Comparison of ENCODE assay signal across 9 cellular contexts in the genomic region with DNA sequence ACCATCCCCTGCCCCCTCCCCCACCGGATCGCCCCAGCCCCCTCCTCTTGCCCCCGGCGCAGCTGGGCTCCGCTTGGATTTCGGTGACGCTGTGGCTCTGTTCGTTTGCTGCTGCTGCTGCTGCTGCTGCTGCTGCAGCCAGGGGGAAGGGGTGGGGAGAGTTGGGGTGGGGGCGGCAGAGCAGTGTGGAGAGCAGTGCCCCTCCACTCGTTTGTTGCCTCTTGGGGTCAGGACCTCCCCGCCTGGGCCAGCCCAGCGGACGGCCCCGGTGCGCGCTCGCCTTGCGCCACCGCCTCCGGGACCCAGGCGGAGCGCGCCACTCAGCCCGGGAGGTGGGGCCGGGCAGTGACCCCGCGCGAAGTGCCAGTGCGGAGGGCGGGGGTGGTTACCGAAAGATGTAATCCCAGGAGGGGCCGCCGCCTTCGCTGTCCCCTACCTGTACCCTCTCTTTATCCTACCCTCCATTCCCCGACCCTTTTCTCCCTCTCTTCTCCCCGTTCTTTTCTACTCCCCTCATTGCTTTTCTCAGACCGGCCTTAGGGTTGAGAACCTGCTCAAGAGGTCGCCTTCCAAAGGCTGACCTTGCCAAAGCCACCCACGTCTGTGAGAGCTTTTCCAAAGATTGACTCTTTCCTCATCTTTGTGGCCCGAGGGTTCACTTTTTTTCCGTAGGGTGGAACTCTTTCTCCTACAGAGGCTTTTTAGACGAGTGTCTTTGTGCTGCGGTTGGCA.
DNase-seq lines count a peak whose midpoint lies in the region; ATAC-seq and TF ChIP-seq lines count a peak whose summit lies in the region.
"Had no signal": no experiment of that assay in that cellular context is flagged by ENCODE, and none has a peak within 500 bp of the region (broad histone marks: within the 10 kb centered on the region; RNA-seq: fewer than 3 reads in every experiment).

No MANE protein-coding gene starts in this region.

- whole genome bisulfite sequencing in body of pancreas, 2 donors: 8 to 10% methylated on average over 19 to 39 of the region's 43 CpGs
- 5 to 10% methylated on average over 27 to 43 of the region's 43 CpGs for WGBS in lung, 2 donors

- intact Hi-C loops in body of pancreas (cut with DNase I): no loop called here

- peak overlapping the region in 1 of 2 donors; percentile 5 for H3K4me3 ChIP-seq in body of pancreas
- H3K4me3 ChIP-seq in lung: peak overlapping the region; percentile 17

- TF ChIP-seq CTCF in body of pancreas (IDR thresholded peaks at IDR 0.05): no peak
- TF ChIP-seq CTCF in lung (IDR thresholded peaks at IDR 0.05; ENCODE audit: control extremely low read depth, extremely low read depth): no peak

- no peaks in the 10 kb centered on the region for H3K36me3 ChIP-seq in body of pancreas (replicated peaks in 1 of 2; ENCODE audit: insufficient read depth in 1 of 2, low read depth in 2 of 2)
- H3K36me3 ChIP-seq in lung (ENCODE audit: control insufficient read depth in 2 of 2, insufficient read depth in 2 of 2, low read length in 2 of 2): no peaks in the 10 kb centered on the region

- H3K4me1 ChIP-seq in body of pancreas: peaks cover 8% of the 10 kb centered on the region
- peaks cover 3 to 8% of the 10 kb centered on the region in 2 donors for H3K4me1 ChIP-seq in lung (ENCODE audit: control insufficient read depth in 2 of 2, insufficient read depth in 2 of 2, low read length in 2 of 2)

- H3K9me3 ChIP-seq in body of pancreas (no peaks in the 10 kb centered on the region), lung (ENCODE audit: control insufficient read depth in 2 of 2, insufficient read depth in 1 of 2, low read length in 1 of 2) (no peaks in the 10 kb centered on the region)

- H3K27ac ChIP-seq in body of pancreas: no peak overlapping the region
- no peak overlapping the region for H3K27ac ChIP-seq in lung (ENCODE audit: low read depth in 1 of 2, low read length in 1 of 2)
- H3K27ac ChIP-seq: VCaP had no signal

- DNase-seq in NCI-H82 (lab: John Stamatoyannopoulos, UW) (peak; percentile 68), NCI-H82 treated with DMSO at 0.1 percent for 48 hours (lab: John Stamatoyannopoulos, UW; ENCODE audit: unreplicated experiment) (no peak), body of pancreas (peak in 3 of 4 donors; percentile 14 to 29 (median 17)), lung (ENCODE audit: low spot score) (no peak), A172 (ENCODE audit: low spot score) (no peak), NCI-H128 (lab: John Stamatoyannopoulos, UW; ENCODE audit: unreplicated experiment) (no peak), SK-N-DZ (ENCODE audit: low spot score) (no peak)

- no peak for TF ChIP-seq POLR2A in body of pancreas (IDR thresholded peaks at IDR 0.05)

- ATAC-seq in HG03521 (IDR thresholded peaks at IDR 0.05; ENCODE audit: unreplicated experiment): peak; percentile 41
- peak; percentile 50 for ATAC-seq in body of pancreas
- ATAC-seq in lung (ENCODE audit: insufficient read depth, low FRiP score): peak; percentile 23

- H3K27me3 ChIP-seq in body of pancreas: no peaks in the 10 kb centered on the region
- H3K27me3 ChIP-seq in lung (ENCODE audit: control insufficient read depth, insufficient read depth): no peaks in the 10 kb centered on the region

Comparison
In these comparisons a context has a peak if more than half of its experiments do, and no peak if none do; other contexts are left out.
1. DNase-seq: peak in NCI-H82 (single experiment) and body of pancreas (3 of 4); none in NCI-H82 treated with DMSO at 0.1 percent for 48 hours (single experiment), lung (single experiment), A172 (single experiment), NCI-H128 (single experiment) and SK-N-DZ (single experiment).
2. Peak in every context shown above with its lines, with median percentiles within 50 percentile points of each other: ATAC-seq.